ENCODE assay signal across 13 cellular contexts in the genomic region with DNA sequence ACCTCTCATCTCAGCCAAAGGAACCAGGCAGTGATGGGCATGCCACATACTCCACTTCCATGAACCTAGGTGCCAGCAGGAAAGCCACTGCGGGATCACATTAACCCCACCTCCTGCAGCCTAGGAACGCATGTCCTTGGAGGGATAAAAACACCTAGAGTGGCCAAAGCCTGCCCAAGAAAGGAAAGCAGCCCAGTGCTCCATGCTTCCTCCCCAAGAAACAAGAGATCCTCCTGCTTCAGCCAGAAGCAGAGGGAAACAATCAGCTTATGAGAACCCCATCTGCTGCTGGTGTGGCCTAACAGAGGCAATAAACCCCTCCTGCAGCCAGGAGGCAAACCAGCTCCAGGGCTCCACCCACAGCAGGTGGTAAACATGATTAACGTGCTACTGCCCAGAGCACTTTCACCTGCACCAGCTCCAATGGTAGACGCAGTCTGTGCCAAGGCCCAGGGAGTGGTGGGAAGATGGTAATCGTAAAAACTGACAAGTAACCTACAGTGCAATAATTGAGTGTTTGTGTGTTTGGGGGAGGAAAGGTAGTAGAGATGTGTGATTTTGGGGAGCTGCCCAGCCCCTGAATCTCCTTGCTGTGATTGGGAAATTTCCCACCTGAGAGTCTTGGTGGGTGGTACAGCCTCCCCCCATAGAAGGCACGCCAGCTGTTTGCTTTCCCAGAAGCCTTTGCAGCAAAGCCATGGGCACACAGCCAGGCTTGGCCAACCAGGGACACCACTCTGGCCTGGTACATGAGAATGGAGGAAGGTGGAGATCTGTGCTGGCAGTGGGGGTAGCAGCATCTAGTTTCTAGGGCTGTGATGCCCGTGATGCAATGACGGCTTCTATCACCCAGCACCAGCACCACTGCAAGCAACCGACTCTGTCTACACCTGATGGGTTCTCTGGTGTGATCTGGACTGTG. TPM values are rescaled to one million over a fixed set of nuclear protein-coding genes. Genes with fewer than 3 reads are reported as not detected.
DNase-seq lines count a peak whose midpoint lies in the region; ATAC-seq, FAIRE-seq and TF ChIP-seq lines count a peak whose summit lies in the region.
"Had no signal": no experiment of that assay in that cellular context is flagged by ENCODE, and none has a peak within 500 bp of the region (broad histone marks: within the 10 kb centered on the region; RNA-seq: fewer than 3 reads in every experiment).

No MANE protein-coding gene starts in this region.

- TF ChIP-seq POLR2A in prostate gland (IDR thresholded peaks at IDR 0.05), result no peak

- in situ Hi-C loops in brain microvascular endothelial cell (cut with HindIII; ENCODE audit: low pct_ligation_motif_present, low sequenced_read_pairs), result no loop called here

- DNase-seq in NCI-H1417 (lab: John Stamatoyannopoulos, UW) (peak; percentile 56 to 87 (median 73)), NCI-H1417 treated with DMSO at 0.1 percent for 48 hours (lab: John Stamatoyannopoulos, UW) (no peak), NCI-H2029 treated with DMSO at 0.1 percent for 48 hours (lab: John Stamatoyannopoulos, UW) (peak; percentile 89), WERI-Rb-1 (peak; percentile 91), prostate gland (ENCODE audit: low spot score) (peak; percentile 53), brain microvascular endothelial cell (no peak), D721Med (ENCODE audit: insufficient read length, low spot score) (no peak)
- DNase-seq: activated CD4-positive, CD25-positive, alpha-beta regulatory T cell treated with anti-CD3 and anti-CD28 coated beads, Interleukin-2, amount 50 U/mL, for 72 hours; heart left ventricle; NCI-H1930 had no signal

- intact Hi-C loops in prostate gland (cut with DNase I), result no loop called here

- TF ChIP-seq CTCF in WERI-Rb-1 (IDR thresholded peaks at IDR 0.05; ENCODE audit: low read depth, low read length) (peak; percentile 60), prostate gland (IDR thresholded peaks at IDR 0.05) (peak in 3 of 4 experiments; percentile 22 to 53 (median 41)), brain microvascular endothelial cell (IDR thresholded peaks at IDR 0.05; ENCODE audit: low read depth, low read length, missing control alignments) (no peak), D721Med (IDR thresholded peaks at IDR 0.05; ENCODE audit: insufficient read depth, missing control alignments) (no peak)

- H3K27me3 ChIP-seq in WERI-Rb-1 (ENCODE audit: insufficient read depth, low read depth, severe bottlenecking) (no peaks in the 10 kb centered on the region), prostate gland (replicated peaks; ENCODE audit: insufficient read depth) (no peaks in the 10 kb centered on the region), brain microvascular endothelial cell (replicated peaks) (no peaks in the 10 kb centered on the region)
- H3K27me3 ChIP-seq: heart left ventricle had no signal

- H3K9me3 ChIP-seq in WERI-Rb-1 (ENCODE audit: severe bottlenecking) (no peaks in the 10 kb centered on the region), prostate gland (no peaks in the 10 kb centered on the region)
- H3K9me3 ChIP-seq: A549 had no signal

- 0 out of 2 replicates have a peak overlapping the region, but pooled peaks have one; percentile 20 for H3K27ac ChIP-seq in WERI-Rb-1
- H3K27ac ChIP-seq in prostate gland, result no peak overlapping the region
- no peak overlapping the region for H3K27ac ChIP-seq in brain microvascular endothelial cell
- H3K27ac ChIP-seq: A549, heart left ventricle, SK-N-MC had no signal

- H3K4me1 ChIP-seq in prostate gland (replicated peaks), result peaks cover 3% of the 10 kb centered on the region

- H3K36me3 ChIP-seq in WERI-Rb-1 (no peaks in the 10 kb centered on the region), prostate gland (no peaks in the 10 kb centered on the region), brain microvascular endothelial cell (replicated peaks) (no peaks in the 10 kb centered on the region)

- 44% methylated on average over 9 of the region's 9 CpGs for WGBS in prostate gland

- H3K4me3 ChIP-seq in WERI-Rb-1 (ENCODE audit: low read depth, low read length) (no peak overlapping the region), prostate gland (no peak overlapping the region), brain microvascular endothelial cell (ENCODE audit: low read depth, low read length) (no peak overlapping the region)
- H3K4me3 ChIP-seq: A549, heart left ventricle, SK-N-MC had no signal

- no peak for ATAC-seq in HG02884 (IDR thresholded peaks at IDR 0.05; ENCODE audit: unreplicated experiment)
- ATAC-seq: A549 had no signal

- FAIRE-seq in D721Med (lab: Jason Lieb, UNC), result no peak
- FAIRE-seq: A549 had no signal

RNA-seq across cellular contexts. Expression of a gene that starts 50.6 kb away (rescaled TPM):
- total RNA-seq in prostate gland, result 10 to 100 TPM; 11.6 to 27.9 TPM

Comparison
In these comparisons a context has a peak if more than half of its experiments do, and no peak if none do; other contexts are left out.
1. DNase-seq: peak in NCI-H1417 (3 of 3), NCI-H2029 treated with DMSO at 0.1 percent for 48 hours (single experiment), WERI-Rb-1 (single experiment) and prostate gland (single experiment); none in NCI-H1417 treated with DMSO at 0.1 percent for 48 hours (single experiment), brain microvascular endothelial cell (single experiment) and D721Med (single experiment).
2. CTCF ChIP-seq: peak in WERI-Rb-1 (single experiment) and prostate gland (3 of 4); none in brain microvascular endothelial cell (single experiment) and D721Med (single experiment).